8 cellular contexts compared by ENCODE assay signal in genomic region chr6:5030596-5031136, GRCh38. TPM values are rescaled to one million over a fixed set of nuclear protein-coding genes. Genes with fewer than 3 reads are reported as not detected.
DNase-seq lines count a peak whose midpoint lies in the region; ATAC-seq and TF ChIP-seq lines count a peak whose summit lies in the region.

No MANE protein-coding gene starts in this region.

- H3K27me3 ChIP-seq in right lobe of liver: no peaks in the 10 kb centered on the region

- H3K4me1 ChIP-seq in right lobe of liver: peaks cover 0 to 4% (median 0%) of the 10 kb centered on the region in 4 donors

- TF ChIP-seq CTCF in right lobe of liver (IDR thresholded peaks at IDR 0.05): peak; percentile 29 to 56 (median 48)

- WGBS in right lobe of liver (ENCODE audit: insufficient coverage, low coverage, low lambda C conversion rate, missing lambda C conversion rate): 23% methylated on average over 13 of the region's 13 CpGs

- TF ChIP-seq POLR2A in right lobe of liver (IDR thresholded peaks at IDR 0.05): no peak

- peak; percentile 93 to 94 for DNase-seq in AML-193 (lab: John Stamatoyannopoulos, UW)
- DNase-seq in NCI-H345 treated with DMSO at 0.1 percent for 48 hours (lab: John Stamatoyannopoulos, UW; ENCODE audit: unreplicated experiment): peak; percentile 10
- peak; percentile 40 for DNase-seq in activated CD4-positive, alpha-beta T cell treated with anti-CD3 and anti-CD28 coated beads for 1 hour
- DNase-seq in cerebellum (ENCODE audit: low spot score): peak; percentile 8
- peak; percentile 61 to 67 (median 64) for DNase-seq in right lobe of liver
- peak; percentile 44 for DNase-seq in stimulated activated CD8-positive, alpha-beta memory T cell treated with anti-CD3 and anti-CD28 coated beads, Interleukin-15, amount 100 ng/mL, for 1 hour (ENCODE audit: low read depth)

- no peaks in the 10 kb centered on the region for H3K9me3 ChIP-seq in right lobe of liver

- intact Hi-C loops in right lobe of liver (cut with DNase I): no loop called here

- ATAC-seq in GM18909 (IDR thresholded peaks at IDR 0.05; ENCODE audit: poor library complexity, unreplicated experiment): peak; percentile 89
- ATAC-seq in HG03159 (IDR thresholded peaks at IDR 0.05; ENCODE audit: unreplicated experiment): peak; percentile 94
- peak; percentile 55 to 72 (median 64) for ATAC-seq in right lobe of liver

- no peaks in the 10 kb centered on the region for H3K36me3 ChIP-seq in right lobe of liver

- H3K27ac ChIP-seq in right lobe of liver: no peak overlapping the region

- no peak overlapping the region for H3K4me3 ChIP-seq in right lobe of liver

RNA-seq across cellular contexts. Expression of gene RPP40, which starts 26.8 kb away (rescaled TPM):
- total RNA-seq in cerebellum: 10.6 TPM
- 10 to 100 TPM in 1 of 6 experiments, 1 to 10 TPM in 5; 2.8 to 15.5 (median 5.5) TPM for total RNA-seq in right lobe of liver

RNA-seq across cellular contexts. Expression of gene PPP1R3G, which starts 54.5 kb away (rescaled TPM):
- total RNA-seq in cerebellum: 1.00 TPM
- total RNA-seq in right lobe of liver: under 1 TPM; 0.35 to 0.98 (median 0.52) TPM

Comparison
In these comparisons a context has a peak if more than half of its experiments do, and no peak if none do; other contexts are left out.
1. DNase-seq: peak in every context shown above with its lines; median percentile 94 in AML-193; 64 in right lobe of liver; 44 in stimulated activated CD8-positive, alpha-beta memory T cell treated with anti-CD3 and anti-CD28 coated beads, Interleukin-15, amount 100 ng/mL, for 1 hour; 40 in activated CD4-positive, alpha-beta T cell treated with anti-CD3 and anti-CD28 coated beads for 1 hour; 10 in NCI-H345 treated with DMSO at 0.1 percent for 48 hours; 8 in cerebellum.